Comparison of ENCODE assay signal across 13 cellular contexts in the genomic region with DNA sequence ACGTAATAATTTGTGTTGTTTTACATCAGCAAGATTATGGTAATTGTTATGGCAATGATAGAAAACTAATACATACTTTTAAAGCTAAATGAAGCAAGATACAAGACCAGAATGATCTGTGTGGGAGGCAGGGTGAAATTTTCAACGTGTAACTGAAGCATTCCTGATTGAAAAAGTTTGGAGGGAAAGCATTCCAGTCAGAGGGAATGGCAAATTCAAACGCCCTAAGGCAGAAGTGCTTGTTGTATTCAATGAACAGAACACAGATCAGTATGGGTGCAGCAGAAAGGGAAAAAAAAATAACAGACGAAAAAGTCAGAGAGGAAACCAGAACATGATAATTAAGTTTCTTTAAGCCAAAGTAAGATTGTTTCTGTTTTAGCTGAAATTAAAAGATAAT.
DNase-seq lines count a peak whose midpoint lies in the region; ATAC-seq and TF ChIP-seq lines count a peak whose summit lies in the region.
"Had no signal": no experiment of that assay in that cellular context is flagged by ENCODE, and none has a peak within 500 bp of the region (broad histone marks: within the 10 kb centered on the region; RNA-seq: fewer than 3 reads in every experiment).

No MANE protein-coding gene starts in this region.

- intact Hi-C loops in heart right ventricle (cut with DNase I), result no loop called here

- no peak overlapping the region for H2BK5ac ChIP-seq in trophoblast cell (ENCODE audit: low read depth, low read length, poor library complexity)

- H3K79me2 ChIP-seq in OCI-LY3 (ENCODE audit: low read length) (no peaks in the 10 kb centered on the region), trophoblast cell (ENCODE audit: control insufficient read depth, insufficient read depth, low read length, poor library complexity) (no peaks in the 10 kb centered on the region)

- H2BK12ac ChIP-seq in trophoblast cell (ENCODE audit: low read length), result no peak overlapping the region

- no peak overlapping the region for H3K4me2 ChIP-seq in OCI-LY3 (ENCODE audit: low read length)
- no peak overlapping the region for H3K4me2 ChIP-seq in trophoblast cell (ENCODE audit: low read length)
- H3K4me2 ChIP-seq: KMS-11 had no signal

- H3K4me3 ChIP-seq in OCI-LY3 (ENCODE audit: low read length) (no peak overlapping the region), trophoblast cell (ENCODE audit: low read depth, low read length) (no peak overlapping the region), heart right ventricle (no peak overlapping the region)
- H3K4me3 ChIP-seq: HAP-1 had no signal

- no peaks in the 10 kb centered on the region for H3K79me1 ChIP-seq in trophoblast cell (ENCODE audit: low read length)

- H4K20me1 ChIP-seq in OCI-LY3 (ENCODE audit: insufficient read depth, low read length), result no peaks in the 10 kb centered on the region

- no peak for ATAC-seq in heart right ventricle
- ATAC-seq in HG03521 (IDR thresholded peaks at IDR 0.05; ENCODE audit: unreplicated experiment), result no peak

- H3K9me3 ChIP-seq in OCI-LY3 (ENCODE audit: insufficient read depth, low read length) (no peaks in the 10 kb centered on the region), trophoblast cell (ENCODE audit: insufficient read depth, low read depth, low read length) (no peaks in the 10 kb centered on the region), heart right ventricle (no peaks in the 10 kb centered on the region)
- H3K9me3 ChIP-seq: HAP-1 had no signal

- H4K12ac ChIP-seq in trophoblast cell (ENCODE audit: low read depth, low read length), result no peak overlapping the region

- H3K36me3 ChIP-seq in OCI-LY3 (replicated peaks; ENCODE audit: low read depth, low read length), result no peaks in the 10 kb centered on the region
- H3K36me3 ChIP-seq in trophoblast cell (ENCODE audit: control insufficient read depth in 1 of 2, insufficient read depth in 2 of 2, low read length in 2 of 2), result no peaks in the 10 kb centered on the region
- no peaks in the 10 kb centered on the region for H3K36me3 ChIP-seq in heart right ventricle
- H3K36me3 ChIP-seq: HAP-1 had no signal

- peaks cover 2% of the 10 kb centered on the region; the same call in 1 of the 2 replicates for H3K4me1 ChIP-seq in OCI-LY3 (ENCODE audit: low read length)
- peaks cover 0 to 3% of the 10 kb centered on the region in 2 experiments for H3K4me1 ChIP-seq in trophoblast cell (ENCODE audit: control insufficient read depth in 1 of 2, insufficient read depth in 2 of 2, low read length in 2 of 2)
- H3K4me1 ChIP-seq in heart right ventricle, result no peaks in the 10 kb centered on the region
- H3K4me1 ChIP-seq: HAP-1 had no signal

- H4K8ac ChIP-seq in trophoblast cell (ENCODE audit: low read depth, low read length), result no peak overlapping the region

- no peak overlapping the region for H3K14ac ChIP-seq in trophoblast cell (ENCODE audit: low read length)

- no CpG with 5 or more reads among the region's 4 CpGs for WGBS in trophoblast cell (ENCODE audit: extremely low coverage, insufficient coverage, insufficient read length)
- WGBS in heart right ventricle, 2 donors, result 35 to 42% methylated on average over 4 of the region's 4 CpGs

- no peak overlapping the region for H2AK5ac ChIP-seq in trophoblast cell (ENCODE audit: low read length)

- no peak overlapping the region for H3K4ac ChIP-seq in trophoblast cell (ENCODE audit: low read depth, low read length)

- H3K9ac ChIP-seq in OCI-LY3 (ENCODE audit: low read length) (no peak overlapping the region), trophoblast cell (ENCODE audit: low read length) (no peak overlapping the region)
- H3K9ac ChIP-seq: KMS-11 had no signal

- H3K18ac ChIP-seq in trophoblast cell (ENCODE audit: low read length), result no peak overlapping the region

- H4K91ac ChIP-seq in trophoblast cell (ENCODE audit: low read depth, low read length), result no peak overlapping the region

- TF ChIP-seq CTCF in OCI-LY3 (IDR thresholded peaks at IDR 0.05; ENCODE audit: low read depth, low read length), result no peak
- TF ChIP-seq CTCF in heart right ventricle (IDR thresholded peaks at IDR 0.05), result no peak

- no peak overlapping the region for H3K27ac ChIP-seq in OCI-LY3 (ENCODE audit: low read length)
- H3K27ac ChIP-seq in trophoblast cell (ENCODE audit: low read depth, low read length), result peak overlapping the region; percentile 56
- no peak overlapping the region for H3K27ac ChIP-seq in heart right ventricle
- H3K27ac ChIP-seq: KMS-11 had no signal

- no peak overlapping the region for H2BK120ac ChIP-seq in trophoblast cell (ENCODE audit: insufficient read depth, low read length, poor library complexity)

- H2AFZ ChIP-seq in OCI-LY3 (ENCODE audit: low read depth, low read length) (peak overlapping the region; percentile 70), trophoblast cell (ENCODE audit: insufficient read depth, low read length, poor library complexity) (no peak overlapping the region)

- DNase-seq in ELF-1 (ENCODE audit: low read depth, low spot score) (peak; percentile 63), foreskin melanocyte (peak; percentile 9), trophoblast cell (no peak), heart right ventricle (no peak)
- DNase-seq in stimulated activated CD4-positive, alpha-beta T cell treated with anti-CD3 and anti-CD28 coated beads, Interleukin-4, amount 100 ng/mL, for 24 hours, result no peak
- DNase-seq: MM.1S, NCI-H1092 treated with DMSO at 0.1 percent for 48 hours, NCI-H524 treated with DMSO at 0.1 percent for 48 hours, SHP77 had no signal

- H3K27me3 ChIP-seq in OCI-LY3 (ENCODE audit: low read depth, low read length), result no peaks in the 10 kb centered on the region
- no peaks in the 10 kb centered on the region for H3K27me3 ChIP-seq in trophoblast cell (ENCODE audit: insufficient read depth, low read length)
- no peaks in the 10 kb centered on the region for H3K27me3 ChIP-seq in heart right ventricle

- H3K23ac ChIP-seq in trophoblast cell (ENCODE audit: low read length), result no peak overlapping the region

Comparison
In these comparisons a context has a peak if more than half of its experiments do, and no peak if none do; other contexts are left out.
1. DNase-seq: peak in ELF-1 (single experiment) and foreskin melanocyte (single experiment); none in trophoblast cell (0 of 2), heart right ventricle (0 of 2) and stimulated activated CD4-positive, alpha-beta T cell treated with anti-CD3 and anti-CD28 coated beads, Interleukin-4, amount 100 ng/mL, for 24 hours (single experiment).